Comparison of ENCODE assay signal across 10 cellular contexts in the genomic region with DNA sequence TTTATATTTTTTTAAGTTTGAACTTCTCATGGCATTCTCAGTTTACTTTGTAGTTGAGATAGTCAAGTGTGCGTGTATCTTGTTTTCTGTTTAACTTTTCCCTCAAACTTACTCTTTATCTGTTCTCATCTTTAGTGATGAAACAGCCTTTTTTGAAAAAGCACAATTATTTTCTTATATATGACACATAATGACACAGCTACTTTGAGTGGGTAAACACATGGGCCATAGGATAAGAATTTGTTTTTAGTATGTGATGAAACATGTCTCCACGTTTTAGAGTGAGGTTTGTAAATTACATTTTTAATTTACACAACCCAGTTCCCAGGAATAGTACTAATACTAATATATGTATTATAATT. TPM values are rescaled to one million over a fixed set of nuclear protein-coding genes. Genes with fewer than 3 reads are reported as not detected.
A peak's percentile ranks its signal among the peaks of the same experiment; 100 is the strongest.
DNase-seq lines count a peak whose midpoint lies in the region; ATAC-seq and TF ChIP-seq lines count a peak whose summit lies in the region.
"Had no signal": no experiment of that assay in that cellular context is flagged by ENCODE, and none has a peak within 500 bp of the region (broad histone marks: within the 10 kb centered on the region; RNA-seq: fewer than 3 reads in every experiment).

No MANE protein-coding gene starts in this region.

- H3K36me3 ChIP-seq in OCI-LY7 (ENCODE audit: insufficient read depth, low read length) (no peaks in the 10 kb centered on the region; the same call in 1 of the 2 replicates), osteoblast (ENCODE audit: insufficient read depth, low read length) (no peaks in the 10 kb centered on the region), aorta (ENCODE audit: control insufficient read depth in 1 of 2, insufficient read depth in 2 of 2, low read length in 1 of 2) (no peaks in the 10 kb centered on the region)

- ATAC-seq in aorta (ENCODE audit: low FRiP score) = no peak

- H3K27me3 ChIP-seq in osteoblast (ENCODE audit: insufficient read depth, low read length) (no peaks in the 10 kb centered on the region), aorta (ENCODE audit: control insufficient read depth in 1 of 2, insufficient read depth in 2 of 2, low read length in 1 of 2) (no peaks in the 10 kb centered on the region)

- H3K4me3 Mint-ChIP-seq in Calu3 (ENCODE audit: low read depth, unreplicated experiment) (peak overlapping the region; percentile 91), endothelial cell (ENCODE audit: unreplicated experiment) (peak overlapping the region; percentile 98)

- H3K27ac ChIP-seq in OCI-LY7 (ENCODE audit: low read depth, low read length, poor library complexity, severe bottlenecking) (no peak overlapping the region), osteoblast (ENCODE audit: low read depth, low read length) (peak overlapping the region; percentile 48), aorta (ENCODE audit: low read depth in 1 of 2, low read length in 2 of 2) (no peak overlapping the region)

- intact Hi-C loops in Calu3 (cut with micrococcal nuclease; ENCODE audit: unreplicated experiment) = loop anchor here (1.0 to 10.0 kb wide), 7 partner anchors 78 to 1792 kb away; no protein-coding TSS in a partner anchor
- intact Hi-C loops in OCI-LY7 (cut with micrococcal nuclease; ENCODE audit: unreplicated experiment) = loop anchor here (10.0 kb wide), 2 partner anchors 1380 to 1950 kb away; a partner anchor contains a TSS
- intact Hi-C loops in aorta (cut with DNase I) = loop anchor here in 1 of 2 donors (10.0 kb wide), 1 partner anchor 140 kb away; no protein-coding TSS in a partner anchor

- H3K36me3 Mint-ChIP-seq in Calu3 (ENCODE audit: insufficient read depth, unreplicated experiment) = peaks cover 54% of the 10 kb centered on the region
- H3K36me3 Mint-ChIP-seq in endothelial cell (ENCODE audit: low read depth, unreplicated experiment) = peaks cover 5% of the 10 kb centered on the region

- H3K27ac Mint-ChIP-seq in Calu3 (ENCODE audit: unreplicated experiment) (peak overlapping the region; percentile 87), endothelial cell (ENCODE audit: unreplicated experiment) (no peak overlapping the region)

- 4 to 8% methylated on average over 2 of the region's 2 CpGs for WGBS in aorta, 2 donors

- CTCF ChIA-PET in Calu3 (lab: Charles Lee) = interaction anchor here (1.1 to 2.8 kb wide), 2 partner anchors 790 to 802 kb away, joined by 3 to 8 read pairs; no protein-coding TSS in a partner anchor
- CTCF ChIA-PET in OCI-LY7 (lab: Charles Lee; ENCODE audit: unreplicated experiment) = interaction anchor here (0.6 kb wide), 1 partner anchor 56 kb away, joined by 3 read pairs; no protein-coding TSS in a partner anchor

- H2AFZ ChIP-seq in OCI-LY7 (ENCODE audit: low read length) (no peak overlapping the region), osteoblast (ENCODE audit: low read length) (peak overlapping the region; percentile 1)

- H3K4me1 ChIP-seq in OCI-LY7 (ENCODE audit: insufficient read depth, low read length, poor library complexity, severe bottlenecking) (peaks cover 37% of the 10 kb centered on the region), osteoblast (ENCODE audit: insufficient read depth, low read length) (peaks cover 31% of the 10 kb centered on the region), aorta (ENCODE audit: control insufficient read depth in 1 of 2, insufficient read depth in 2 of 2, low read length in 2 of 2) (peaks cover 0 to 3% of the 10 kb centered on the region in 2 donors)

- POLR2A ChIA-PET in OCI-LY7 (lab: Charles Lee) = interaction anchor here (0.8 to 2.6 kb wide), 6 partner anchors 9 to 127 kb away, joined by 3 to 8 read pairs (median 4); a partner anchor contains a TSS

- no peak for TF ChIP-seq CTCF in Calu3 (IDR thresholded peaks at IDR 0.05; ENCODE audit: unreplicated experiment)
- no peak for TF ChIP-seq CTCF in OCI-LY7 (conservative IDR thresholded peaks at IDR 0.05; ENCODE audit: low read length)
- TF ChIP-seq CTCF in endothelial cell (IDR thresholded peaks at IDR 0.05; ENCODE audit: unreplicated experiment) = no peak
- no peak for TF ChIP-seq CTCF in osteoblast (IDR thresholded peaks at IDR 0.05; ENCODE audit: extremely low read depth, low read depth, low read length)

- H3K79me2 ChIP-seq in OCI-LY7 (ENCODE audit: insufficient read depth, low read depth, low read length) (peaks cover 71% of the 10 kb centered on the region), osteoblast (ENCODE audit: insufficient read depth, low read length) (peaks cover 31% of the 10 kb centered on the region)

- H3K9me2 ChIP-seq in OCI-LY7 (ENCODE audit: insufficient read depth, low read length) = no peaks in the 10 kb centered on the region

- H3K9me3 Mint-ChIP-seq in Calu3 (ENCODE audit: low read depth, unreplicated experiment) = no peaks in the 10 kb centered on the region
- no peaks in the 10 kb centered on the region for H3K9me3 Mint-ChIP-seq in endothelial cell (ENCODE audit: unreplicated experiment)

- peak overlapping the region; percentile 89 for H3K4me3 ChIP-seq in OCI-LY7 (ENCODE audit: low read depth, low read length, poor library complexity, severe bottlenecking)
- peak overlapping the region; percentile 96 for H3K4me3 ChIP-seq in osteoblast (ENCODE audit: insufficient read depth, low read length)
- H3K4me3 ChIP-seq in aorta (ENCODE audit: low read length in 2 of 2) = peak overlapping the region in 1 of 2 donors; percentile 85

- DNase-seq in Calu3 (no peak), OCI-LY7 (ENCODE audit: low spot score) (no peak), endothelial cell (ENCODE audit: low spot score) (no peak), osteoblast (ENCODE audit: insufficient read length, low spot score, missing footprints) (no peak), EL (no peak), NCI-H774 (lab: John Stamatoyannopoulos, UW) (no peak), COLO829 (ENCODE audit: low spot score) (no peak), aorta (no peak)
- DNase-seq: activated gamma-delta T cell treated with Interleukin-2 at 50 U/mL for 16 hours, NCI-H187 had no signal

- BruUV-seq in Calu3 (replicated peaks; lab: Mats Ljungman, UMichigan) = no TSS peak
- BruUV-seq in OCI-LY7 (replicated peaks; lab: Mats Ljungman, UMichigan) = no TSS peak

- no peaks in the 10 kb centered on the region for H3K9me3 ChIP-seq in OCI-LY7 (ENCODE audit: low read length)
- H3K9me3 ChIP-seq in osteoblast (ENCODE audit: low read depth, low read length) = no peaks in the 10 kb centered on the region
- H3K9me3 ChIP-seq in aorta (ENCODE audit: control insufficient read depth, low read length) = no peaks in the 10 kb centered on the region

- H3K4me2 ChIP-seq in OCI-LY7 (ENCODE audit: low read length) (peak overlapping the region; percentile 90), osteoblast (ENCODE audit: insufficient read depth, low read length) (peak overlapping the region; percentile 81)

- H4K20me1 ChIP-seq in OCI-LY7 (ENCODE audit: insufficient read depth, low read length) (peaks cover 49% of the 10 kb centered on the region), osteoblast (ENCODE audit: insufficient read depth, low read length) (no peaks in the 10 kb centered on the region)

- H3K4me1 Mint-ChIP-seq in Calu3 (ENCODE audit: low read depth, unreplicated experiment) (peaks cover 31% of the 10 kb centered on the region), endothelial cell (ENCODE audit: unreplicated experiment) (peaks cover 19% of the 10 kb centered on the region)

- H3K27me3 Mint-ChIP-seq in Calu3 (ENCODE audit: unreplicated experiment) = no peaks in the 10 kb centered on the region
- H3K27me3 Mint-ChIP-seq in endothelial cell (ENCODE audit: unreplicated experiment) = peaks cover 13% of the 10 kb centered on the region

RNA-seq across cellular contexts. Expression of a gene that starts 3.2 kb away (rescaled TPM):
- total RNA-seq in Calu3 (2022) (37.7 and 39.4 TPM in 2 replicates), OCI-LY7 (2022) (22.7 and 28.6 TPM in 2 replicates), endothelial cell (ENCODE audit: unreplicated experiment) (21.4 TPM), osteoblast (18.0 and 38.0 TPM in 2 replicates), aorta (10 to 100 TPM; 30.2 to 36.1 TPM)
- total RNA-seq in OCI-LY7 (2014; rRNA removed; shearing (Covaris generic)) = 39.6 and 58.3 TPM in 2 replicates
- polyA plus RNA-seq in aorta = 10 to 100 TPM; 12.8 to 13.8 TPM
